ENCODE assay signal across 10 cellular contexts in genomic region chr1:23868848-23869450, GRCh38. TPM values are rescaled to one million over a fixed set of nuclear protein-coding genes. Genes with fewer than 3 reads are reported as not detected.
DNase-seq lines count a peak whose midpoint lies in the region; ATAC-seq, FAIRE-seq and TF ChIP-seq lines count a peak whose summit lies in the region.
"Had no signal": no experiment of that assay in that cellular context is flagged by ENCODE, and none has a peak within 500 bp of the region (broad histone marks: within the 10 kb centered on the region; RNA-seq: fewer than 3 reads in every experiment).

No MANE protein-coding gene starts in this region.

- peak overlapping the region; percentile 38 for H3K27ac ChIP-seq in CD8-positive, alpha-beta T cell (ENCODE audit: low read depth, low read length)
- peak overlapping the region; percentile 76 for H3K27ac ChIP-seq in HL-60 (replicated peaks)
- H3K27ac ChIP-seq in K562 (ENCODE audit: extremely low read depth, low read depth, low read length), result peak overlapping the region; percentile 74

- ATAC-seq in CD8-positive, alpha-beta T cell, result no peak
- ATAC-seq in K562 (peak; percentile 58), HG03135 (IDR thresholded peaks at IDR 0.05; ENCODE audit: unreplicated experiment) (no peak), GM18502 (IDR thresholded peaks at IDR 0.05; ENCODE audit: poor library complexity, unreplicated experiment) (no peak)

- 51% methylated on average over 12 of the region's 14 CpGs for WGBS in K562 (ENCODE audit: insufficient coverage, low coverage, missing lambda C conversion rate)

- H3K27me3 ChIP-seq in CD8-positive, alpha-beta T cell (ENCODE audit: insufficient read depth, low read length), result no peaks in the 10 kb centered on the region
- H3K27me3 ChIP-seq in HL-60 (ENCODE audit: insufficient read depth, poor library complexity, severe bottlenecking) (no peaks in the 10 kb centered on the region), K562 (ENCODE audit: control insufficient read depth in 2 of 2, insufficient read depth in 2 of 2, low read length in 2 of 2) (no peaks in the 10 kb centered on the region)

- CTCF ChIA-PET in CD8-positive, alpha-beta T cell (lab: Charles Lee), result interaction anchor here (0.7 to 4.1 kb wide), 6 partner anchors 14 to 98 kb away, joined by 3 to 32 read pairs (median 6); no protein-coding TSS in a partner anchor
- CTCF ChIA-PET in K562 (lab: Yijun Ruan, JAX; ENCODE audit: low intra/inter-chr PET ratio), result interaction anchor here (0.6 to 2.7 kb wide), 4 partner anchors 40 to 97 kb away, joined by 3 to 14 read pairs (median 5); no protein-coding TSS in a partner anchor

- peak overlapping the region; percentile 70 to 93 for H3K9ac ChIP-seq in K562 (ENCODE audit: insufficient read depth in 1 of 2, low read depth in 2 of 2, low read length in 2 of 2)

- H3K79me2 ChIP-seq in K562 (ENCODE audit: control insufficient read depth, insufficient read depth, low read length), result no peaks in the 10 kb centered on the region; the same call in 2 of the 3 replicates

- no peaks in the 10 kb centered on the region for H3K36me3 ChIP-seq in CD8-positive, alpha-beta T cell (ENCODE audit: insufficient read depth, low read length)
- 0 out of 3 replicates have a peak, but pooled peaks cover 7% of the 10 kb centered on the region for H3K36me3 ChIP-seq in K562 (ENCODE audit: control insufficient read depth, insufficient read depth, low read length)

- H3K9me3 Mint-ChIP-seq in CD8-positive, alpha-beta T cell, result no peaks in the 10 kb centered on the region
- no peaks in the 10 kb centered on the region for H3K9me3 Mint-ChIP-seq in mesothelial cell of epicardium

- intact Hi-C loops in CD8-positive, alpha-beta T cell (cut with DNase I, micrococcal nuclease), result loop anchor here (1.0 to 5.0 kb wide), 10 partner anchors 31 to 178 kb away; partner anchors contain the start of genes HMGCL (in 2 of the 2), PITHD1 (in 2 of the 2), RPL11 (in 2 of the 2) and CNR2 (in 1 of the 2)
- intact Hi-C loops in K562 (cut with micrococcal nuclease), result loop anchor here (1.0 to 5.0 kb wide), 2 partner anchors 48 to 60 kb away; no protein-coding TSS in a partner anchor

- no peaks in the 10 kb centered on the region for H3K9me1 ChIP-seq in K562 (ENCODE audit: control insufficient read depth, insufficient read depth, low read length)

- no peaks in the 10 kb centered on the region for H3K27me3 Mint-ChIP-seq in CD8-positive, alpha-beta T cell (ENCODE audit: low read depth)
- H3K27me3 Mint-ChIP-seq in mesothelial cell of epicardium (ENCODE audit: low read depth), result peaks cover 23% of the 10 kb centered on the region

- peaks cover 26% of the 10 kb centered on the region for H3K4me1 Mint-ChIP-seq in CD8-positive, alpha-beta T cell (ENCODE audit: low read depth)
- peaks cover 23% of the 10 kb centered on the region for H3K4me1 Mint-ChIP-seq in mesothelial cell of epicardium

- POLR2A ChIA-PET in CD8-positive, alpha-beta T cell (lab: Charles Lee), result interaction anchor here (1.0 kb wide), 1 partner anchor 41 kb away, joined by 4 read pairs; no protein-coding TSS in a partner anchor
- POLR2A ChIA-PET in K562 (lab: Yijun Ruan, JAX), result no interaction called here

- peak overlapping the region; percentile 85 for H3K4me3 Mint-ChIP-seq in CD8-positive, alpha-beta T cell
- peak overlapping the region; percentile 77 for H3K4me3 Mint-ChIP-seq in mesothelial cell of epicardium

- BruUV-seq in K562 (replicated peaks; lab: Mats Ljungman, UMichigan), result no TSS peak

- H4K20me1 ChIP-seq in K562 (replicated peaks; ENCODE audit: control insufficient read depth, insufficient read depth, low read length), result no peaks in the 10 kb centered on the region

- TF ChIP-seq EP300 in K562 (IDR thresholded peaks at IDR 0.05; ENCODE audit: low read length), result peak; percentile 12; the same call in 1 of the 2 replicates

- H3K4me1 ChIP-seq in CD8-positive, alpha-beta T cell (ENCODE audit: insufficient read depth, low read length), result peaks cover 23% of the 10 kb centered on the region
- peaks cover 14 to 25% of the 10 kb centered on the region in 2 experiments for H3K4me1 ChIP-seq in K562 (replicated peaks in 1 of 2; ENCODE audit: control insufficient read depth in 2 of 2, insufficient read depth in 2 of 2, low read length in 2 of 2)

- H2AFZ ChIP-seq in K562 (ENCODE audit: low read depth, low read length), result peak overlapping the region; percentile 99

- H3K9me3 ChIP-seq in CD8-positive, alpha-beta T cell (ENCODE audit: low read length), result no peaks in the 10 kb centered on the region
- H3K9me3 ChIP-seq in K562 (replicated peaks; ENCODE audit: control insufficient read depth, insufficient read depth, low read depth, low read length), result no peaks in the 10 kb centered on the region

- peak overlapping the region; percentile 83 for H3K4me2 ChIP-seq in K562 (ENCODE audit: insufficient read depth, low read length)

- no peak for TF ChIP-seq RAD21 in K562 (CRISPR knock-in tag; conservative IDR thresholded peaks at IDR 0.05 in 1 of 2, IDR thresholded peaks at IDR 0.05 in 1 of 2)

- TF ChIP-seq CTCF in CD8-positive, alpha-beta T cell (IDR thresholded peaks at IDR 0.05), result no peak
- TF ChIP-seq CTCF in HL-60 (IDR thresholded peaks at IDR 0.05; ENCODE audit: insufficient read depth, low read length) (no peak), K562 (IDR thresholded peaks at IDR 0.05 in 2 of 3, conservative IDR thresholded peaks at IDR 0.05 in 1 of 3; ENCODE audit: insufficient read depth in 2 of 3, low read depth in 1 of 3, low read length in 3 of 3) (no peak), mesothelial cell of epicardium (IDR thresholded peaks at IDR 0.05; ENCODE audit: unreplicated experiment) (no peak)

- peak overlapping the region; percentile 77 for H3K4me3 ChIP-seq in CD8-positive, alpha-beta T cell (ENCODE audit: low read depth, low read length)
- H3K4me3 ChIP-seq in HL-60 (replicated peaks; ENCODE audit: insufficient read depth, low read length) (peak overlapping the region; percentile 85), K562 (peak overlapping the region; percentile 72; the same call in 1 of the 2 replicates)

- FAIRE-seq in K562 (lab: Jason Lieb, UNC), result peak; percentile 42

- TF ChIP-seq POLR2A in K562 (conservative IDR thresholded peaks at IDR 0.05), result no peak

- H3K36me3 Mint-ChIP-seq in CD8-positive, alpha-beta T cell, result peaks cover 7% of the 10 kb centered on the region
- H3K36me3 Mint-ChIP-seq in mesothelial cell of epicardium, result peaks cover 4% of the 10 kb centered on the region

- DNase-seq in CD8-positive, alpha-beta T cell, result no peak
- DNase-seq in HL-60 (ENCODE audit: low read depth in 1 of 2, low spot score in 1 of 2), result peak; percentile 77 to 87
- peak in 3 of 4 experiments; percentile 64 to 69 (median 66) for DNase-seq in K562 (ENCODE audit: extremely low read depth in 1 of 4, low spot score in 3 of 4)
- DNase-seq in mesothelial cell of epicardium (ENCODE audit: low spot score in 2 of 2, unreplicated experiment in 2 of 2), result no peak
- no peak for DNase-seq in activated CD4-positive, CD25-positive, alpha-beta regulatory T cell (lab: John Stamatoyannopoulos, UW)
- no peak for DNase-seq in COLO668 (lab: John Stamatoyannopoulos, UW; ENCODE audit: unreplicated experiment)

- in situ Hi-C loops in K562 (cut with MboI), result no loop called here

- peak overlapping the region; percentile 87 for H3K27ac Mint-ChIP-seq in CD8-positive, alpha-beta T cell
- no peak overlapping the region for H3K27ac Mint-ChIP-seq in mesothelial cell of epicardium

RNA-seq across cellular contexts. Expression of gene FUCA1, which starts 0.9 kb away (rescaled TPM):
- total RNA-seq in CD8-positive, alpha-beta T cell, result 1 to 10 TPM; 5.3 to 5.7 TPM
- total RNA-seq in K562 (2011; cell fraction: chromatin; rRNA removed; ENCODE audit: low replicate concordance), result 11.3 and 16.3 TPM in 2 replicates
- 19.7 and 20.7 TPM in 2 replicates for total RNA-seq in K562 (2011; cell fraction: nucleolus; rRNA removed)
- 20.1 and 22.9 TPM in 2 replicates for total RNA-seq in K562 (2011; cell fraction: nucleoplasm; rRNA removed)
- total RNA-seq in K562 (2014; rRNA removed) (12.8 and 13.1 TPM in 2 replicates), K562 (2014; rRNA removed; fragmentation: Illumina TruSeq; extraction: Trizol) (16.4 and 18.5 TPM in 2 replicates), K562 (2015; rRNA removed; fragmentation: Illumina TruSeq; extraction: Trizol) (13.2 and 14.9 TPM in 2 replicates), K562 (2021) (12.3 and 13.5 TPM in 2 replicates), mesothelial cell of epicardium (18.9 to 21.3 TPM (median 19.0 TPM) in 3 replicates)
- polyA plus RNA-seq in K562 (2011; rRNA removed) (17.6 and 20.5 TPM in 2 replicates), K562 (2014; fragmentation: Illumina TruSeq; extraction: Trizol) (16.0 and 18.2 TPM in 2 replicates), K562 (2014; fragmentation: Nextera tagmentation; extraction: Ambion mirVana) (1 to 10 TPM; 7.0 to 8.2 TPM), K562 (2014; rRNA removed) (10.6 and 11.8 TPM in 2 replicates)
- polyA plus RNA-seq in K562 (2011; cell fraction: cytosol; rRNA removed), result 10.3 and 13.5 TPM in 2 replicates
- polyA plus RNA-seq in K562 (2011; cell fraction: nucleus; rRNA removed), result 5.5 and 7.5 TPM in 2 replicates
- 11.3 and 20.4 TPM in 2 replicates for polyA plus RNA-seq in K562 (2012)
- polyA minus RNA-seq in K562 (2011; rRNA and poly(A)+ RNA removed), result 20.7 and 23.0 TPM in 2 replicates
- 6.9 and 8.2 TPM in 2 replicates for polyA minus RNA-seq in K562 (2011; cell fraction: cytosol; rRNA and poly(A)+ RNA removed)
- 2.4 and 4.1 TPM in 2 replicates for polyA minus RNA-seq in K562 (2011; cell fraction: nucleus; rRNA and poly(A)+ RNA removed)

RNA-seq across cellular contexts. Expression of gene HMGCL, which starts 43.7 kb away (rescaled TPM):
- 10 to 100 TPM in 1 of 2 experiments, 1 to 10 TPM in 1; 9.2 to 10.2 TPM for total RNA-seq in CD8-positive, alpha-beta T cell
- total RNA-seq in K562 (2011; cell fraction: chromatin; rRNA removed; ENCODE audit: low replicate concordance), result 44.6 and 54.9 TPM in 2 replicates
- total RNA-seq in K562 (2011; cell fraction: nucleolus; rRNA removed), result 33.6 and 36.7 TPM in 2 replicates
- total RNA-seq in K562 (2011; cell fraction: nucleoplasm; rRNA removed), result 43.8 and 70.2 TPM in 2 replicates
- total RNA-seq in K562 (2014; rRNA removed), result 24.2 TPM in 2 replicates
- 14.7 and 18.8 TPM in 2 replicates for total RNA-seq in K562 (2014; rRNA removed; fragmentation: Illumina TruSeq; extraction: Trizol)
- total RNA-seq in K562 (2015; rRNA removed; fragmentation: Illumina TruSeq; extraction: Trizol), result 15.5 and 18.0 TPM in 2 replicates
- total RNA-seq in K562 (2021), result 19.5 and 20.3 TPM in 2 replicates
- polyA plus RNA-seq in K562 (2011; rRNA removed), result 37.8 and 43.1 TPM in 2 replicates
- 29.4 and 39.5 TPM in 2 replicates for polyA plus RNA-seq in K562 (2011; cell fraction: cytosol; rRNA removed)
- 22.1 and 29.0 TPM in 2 replicates for polyA plus RNA-seq in K562 (2011; cell fraction: nucleus; rRNA removed)
- 21.8 and 49.2 TPM in 2 replicates for polyA plus RNA-seq in K562 (2012)
- 22.6 and 23.9 TPM in 2 replicates for polyA plus RNA-seq in K562 (2014; fragmentation: Illumina TruSeq; extraction: Trizol)
- polyA plus RNA-seq in K562 (2014; fragmentation: Nextera tagmentation; extraction: Ambion mirVana), result 10 to 100 TPM; 73.0 to 82.2 TPM
- 23.2 and 24.6 TPM in 2 replicates for polyA plus RNA-seq in K562 (2014; rRNA removed)
- polyA minus RNA-seq in K562 (2011; rRNA and poly(A)+ RNA removed), result 26.6 and 26.7 TPM in 2 replicates
- 9.7 and 10.6 TPM in 2 replicates for polyA minus RNA-seq in K562 (2011; cell fraction: cytosol; rRNA and poly(A)+ RNA removed)
- polyA minus RNA-seq in K562 (2011; cell fraction: nucleus; rRNA and poly(A)+ RNA removed), result 8.5 and 13.7 TPM in 2 replicates
- 27.4 to 30.7 TPM (median 29.2 TPM) in 3 replicates for total RNA-seq in mesothelial cell of epicardium

RNA-seq across cellular contexts. Expression of gene CNR2, which starts 44.2 kb away (rescaled TPM):
- under 1 TPM; 0.92 to 0.98 TPM for total RNA-seq in CD8-positive, alpha-beta T cell
- not detected in 2 replicates for total RNA-seq in K562 (2011; cell fraction: chromatin; rRNA removed; ENCODE audit: low replicate concordance)
- not detected in 2 replicates for total RNA-seq in K562 (2011; cell fraction: nucleolus; rRNA removed)
- total RNA-seq in K562 (2011; cell fraction: nucleoplasm; rRNA removed), result 0.07 TPM in 1 of 2 replicates, not detected in the other
- total RNA-seq in K562 (2014; rRNA removed), result not detected in 2 replicates
- total RNA-seq in K562 (2014; rRNA removed; fragmentation: Illumina TruSeq; extraction: Trizol), result not detected in 2 replicates
- total RNA-seq in K562 (2015; rRNA removed; fragmentation: Illumina TruSeq; extraction: Trizol), result not detected in 2 replicates
- not detected in 2 replicates for total RNA-seq in K562 (2021)
- not detected in 2 replicates for polyA plus RNA-seq in K562 (2011; rRNA removed)
- not detected in 2 replicates for polyA plus RNA-seq in K562 (2011; cell fraction: cytosol; rRNA removed)
- polyA plus RNA-seq in K562 (2011; cell fraction: nucleus; rRNA removed), result not detected in 2 replicates
- polyA plus RNA-seq in K562 (2012), result 0.01 TPM in 1 of 2 replicates, not detected in the other
- not detected in 2 replicates for polyA plus RNA-seq in K562 (2014; fragmentation: Illumina TruSeq; extraction: Trizol)
- not detected for polyA plus RNA-seq in K562 (2014; fragmentation: Nextera tagmentation; extraction: Ambion mirVana)
- polyA plus RNA-seq in K562 (2014; rRNA removed), result 0.04 TPM in 1 of 2 replicates, not detected in the other
- not detected in 2 replicates for polyA minus RNA-seq in K562 (2011; rRNA and poly(A)+ RNA removed)
- not detected in 2 replicates for polyA minus RNA-seq in K562 (2011; cell fraction: cytosol; rRNA and poly(A)+ RNA removed)
- polyA minus RNA-seq in K562 (2011; cell fraction: nucleus; rRNA and poly(A)+ RNA removed), result not detected in 2 replicates
- total RNA-seq in mesothelial cell of epicardium, result not detected in 3 replicates
- total RNA-seq: lung microvascular endothelial cell, M059J had no signal

Comparison
In these comparisons a context has a peak if more than half of its experiments do, and no peak if none do; other contexts are left out.
1. DNase-seq: peak in HL-60 (2 of 2) and K562 (3 of 4); none in CD8-positive, alpha-beta T cell (0 of 7), mesothelial cell of epicardium (0 of 2), activated CD4-positive, CD25-positive, alpha-beta regulatory T cell (0 of 4) and COLO668 (single experiment).
2. Peak in every context shown above with its lines, with median percentiles within 50 percentile points of each other: H3K27ac ChIP-seq and H3K4me3 ChIP-seq.